In the genomic region with DNA sequence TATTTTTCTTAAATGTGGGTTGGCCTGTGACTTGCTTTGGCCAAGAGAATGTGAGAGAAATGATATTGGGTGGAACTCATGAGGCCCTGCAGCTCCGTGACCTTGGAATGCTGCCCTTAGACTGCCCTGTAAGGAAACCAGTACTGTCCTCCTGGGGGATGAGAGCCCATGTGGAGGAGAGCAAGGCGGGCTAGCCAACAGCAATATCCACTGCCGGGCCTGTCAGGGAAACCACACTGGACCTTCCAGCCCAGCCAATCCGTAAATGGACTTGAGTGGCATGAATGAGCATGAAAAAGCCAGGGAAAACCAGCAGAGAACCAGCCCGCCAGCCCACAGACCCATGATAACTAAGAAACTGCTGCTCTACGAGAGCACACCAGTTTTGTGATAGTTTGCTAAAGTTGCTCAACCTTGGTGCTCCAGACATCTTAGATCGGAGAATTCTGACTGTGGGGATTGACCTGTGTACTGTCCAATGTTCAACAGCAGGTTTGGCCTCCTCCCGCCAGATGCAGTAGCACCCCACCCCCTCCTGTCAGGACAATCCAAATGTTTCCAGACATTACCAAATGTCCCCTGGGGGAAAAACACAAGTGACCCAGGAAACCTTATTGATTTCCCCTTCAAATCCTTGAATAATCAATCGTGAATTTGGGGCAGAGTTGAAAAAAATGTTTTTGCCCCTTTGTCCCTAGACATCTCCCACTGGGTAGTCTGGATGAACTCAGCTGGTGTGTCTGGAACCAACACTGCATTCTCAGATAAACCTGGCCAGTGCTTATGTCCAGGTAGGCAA, we compare ENCODE assay signal across 25 cellular contexts. TPM values are rescaled to one million over a fixed set of nuclear protein-coding genes. Genes with fewer than 3 reads are reported as not detected.
DNase-seq lines count a peak whose midpoint lies in the region; ATAC-seq, FAIRE-seq and TF ChIP-seq lines count a peak whose summit lies in the region.
"Had no signal": no experiment of that assay in that cellular context is flagged by ENCODE, and none has a peak within 500 bp of the region (broad histone marks: within the 10 kb centered on the region; RNA-seq: fewer than 3 reads in every experiment).

No MANE protein-coding gene starts in this region.

- H3K4me3 ChIP-seq in mesenchymal stem cell (ENCODE audit: insufficient read depth in 1 of 2, low read depth in 1 of 2, low read length in 2 of 2) (no peak overlapping the region), sigmoid colon (no peak overlapping the region)

- peaks cover 6% of the 10 kb centered on the region for H3K9me3 ChIP-seq in mesenchymal stem cell (ENCODE audit: control insufficient read depth, low read length)
- peaks cover 0 to 6% (median 3%) of the 10 kb centered on the region in 4 donors for H3K9me3 ChIP-seq in sigmoid colon

- peaks cover 3% of the 10 kb centered on the region for H3K79me1 ChIP-seq in mesenchymal stem cell (replicated peaks; ENCODE audit: low read length, poor library complexity, severe bottlenecking)

- H3K4me2 ChIP-seq in mesenchymal stem cell (ENCODE audit: low read length, poor library complexity, severe bottlenecking) = no peak overlapping the region
- H3K4me2 ChIP-seq: KMS-11 had no signal

- no peak overlapping the region for H4K8ac ChIP-seq in mesenchymal stem cell (ENCODE audit: low read length)

- no peak for TF ChIP-seq CTCF in glutamatergic neuron (IDR thresholded peaks at IDR 0.05; ENCODE audit: partially characterized antibody, unreplicated experiment)
- no peak for TF ChIP-seq CTCF in sigmoid colon (IDR thresholded peaks at IDR 0.05)

- no peak overlapping the region for H3K4ac ChIP-seq in mesenchymal stem cell (ENCODE audit: low read depth in 1 of 2, low read length in 2 of 2)

- H3K27me3 ChIP-seq in mesenchymal stem cell (ENCODE audit: control insufficient read depth in 1 of 2, insufficient read depth in 1 of 2, low read length in 2 of 2) (no peaks in the 10 kb centered on the region), sigmoid colon (peaks cover 0 to 4% (median 0%) of the 10 kb centered on the region in 3 donors)

- H3K27ac Mint-ChIP-seq in glutamatergic neuron (ENCODE audit: unreplicated experiment) = peak overlapping the region; percentile 55
- H3K27ac Mint-ChIP-seq: B cell had no signal

- intact Hi-C loops in sigmoid colon (cut with DNase I) = no loop called here

- peaks cover 6% of the 10 kb centered on the region for H3K36me3 Mint-ChIP-seq in glutamatergic neuron (ENCODE audit: unreplicated experiment)
- H3K36me3 Mint-ChIP-seq: IgD-negative memory B cell had no signal

- peaks cover 15% of the 10 kb centered on the region for H3K4me1 ChIP-seq in mesenchymal stem cell (ENCODE audit: control insufficient read depth, insufficient read depth, low read depth, low read length)
- H3K4me1 ChIP-seq in sigmoid colon = peaks cover 0 to 11% (median 9%) of the 10 kb centered on the region in 4 donors

- H2BK12ac ChIP-seq in mesenchymal stem cell (ENCODE audit: low read length in 2 of 2) = no peak overlapping the region

- H3K27ac ChIP-seq in mesenchymal stem cell (ENCODE audit: low read length, poor library complexity, severe bottlenecking) = no peak overlapping the region
- H3K27ac ChIP-seq in sigmoid colon = no peak overlapping the region
- H3K27ac ChIP-seq: 22Rv1, C4-2B, KMS-11, RWPE1 had no signal

- H4K91ac ChIP-seq in mesenchymal stem cell (ENCODE audit: low read length) = no peak overlapping the region

- no peak for TF ChIP-seq EP300 in sigmoid colon (IDR thresholded peaks at IDR 0.05)

- peak overlapping the region; percentile 98 for H2AK5ac ChIP-seq in mesenchymal stem cell (ENCODE audit: low read length, severe bottlenecking)

- H3K36me3 ChIP-seq in mesenchymal stem cell (ENCODE audit: control insufficient read depth in 1 of 2, insufficient read depth in 2 of 2, low read depth in 1 of 2, low read length in 2 of 2) (peaks cover 0 to 3% of the 10 kb centered on the region in 2 experiments), sigmoid colon (no peaks in the 10 kb centered on the region)

- H2AFZ ChIP-seq in mesenchymal stem cell (ENCODE audit: low read depth, low read length) = no peak overlapping the region

- no peak for TF ChIP-seq POLR2A in sigmoid colon (IDR thresholded peaks at IDR 0.05)

- H3K27me3 Mint-ChIP-seq in glutamatergic neuron (ENCODE audit: unreplicated experiment) = no peaks in the 10 kb centered on the region
- H3K27me3 Mint-ChIP-seq: IgD-negative memory B cell had no signal

- FAIRE-seq in frontal cortex (lab: Jason Lieb, UNC) = no peak

- peak; percentile 47 for DNase-seq in activated CD8-positive, alpha-beta memory T cell treated with anti-CD3 and anti-CD28 coated beads for 24 hours
- DNase-seq in activated CD8-positive, alpha-beta memory T cell treated with anti-CD3 and anti-CD28 coated beads, Interleukin-2, amount 50 U/mL, for 48 hours = no peak
- no peak for DNase-seq in glutamatergic neuron
- DNase-seq in mesenchymal stem cell = no peak
- peak; percentile 25 for DNase-seq in sigmoid colon
- no peak for DNase-seq in amniotic stem cell (lab: John Stamatoyannopoulos, UW)
- no peak for DNase-seq in frontal cortex (ENCODE audit: low spot score in 2 of 2)
- DNase-seq: CD8-positive, alpha-beta memory T cell; H9; NCI-H1092; NCI-H1417 treated with DMSO at 0.1 percent for 48 hours; NCI-H1694 treated with DMSO at 0.1 percent for 48 hours; NCI-H2081; NCI-H2227 treated with DMSO at 0.1 percent for 48 hours; NCI-H526 treated with DMSO at 0.1 percent for 48 hours; SHP77 had no signal

- H3K18ac ChIP-seq in mesenchymal stem cell (ENCODE audit: low read depth in 1 of 2, low read length in 2 of 2) = no peak overlapping the region

- H2BK15ac ChIP-seq in mesenchymal stem cell (ENCODE audit: low read depth, poor library complexity, severe bottlenecking) = no peak overlapping the region

- H3K4me3 Mint-ChIP-seq in glutamatergic neuron (ENCODE audit: unreplicated experiment) = no peak overlapping the region
- H3K4me3 Mint-ChIP-seq: B cell; CD8-positive, alpha-beta memory T cell; H9; IgD-negative memory B cell had no signal

- ATAC-seq in HG03025 (IDR thresholded peaks at IDR 0.05; ENCODE audit: low FRiP score, unreplicated experiment) = no peak
- ATAC-seq: Panc1 had no signal

- peaks cover 18% of the 10 kb centered on the region for H3K4me1 Mint-ChIP-seq in glutamatergic neuron (ENCODE audit: low read depth, unreplicated experiment)

- H3K14ac ChIP-seq in mesenchymal stem cell (ENCODE audit: low read length in 2 of 2) = no peak overlapping the region

- H2BK120ac ChIP-seq in mesenchymal stem cell (ENCODE audit: low read depth, low read length) = no peak overlapping the region

- H3K23ac ChIP-seq in mesenchymal stem cell (ENCODE audit: low read length in 2 of 2) = no peak overlapping the region

- H3K9ac ChIP-seq in mesenchymal stem cell (ENCODE audit: low read length) = no peak overlapping the region
- H3K9ac ChIP-seq: KMS-11 had no signal

- no peak overlapping the region for H2BK5ac ChIP-seq in mesenchymal stem cell (ENCODE audit: low read depth, low read length, poor library complexity, severe bottlenecking)

- 91% methylated on average over 9 of the region's 9 CpGs for WGBS in mesenchymal stem cell
- WGBS in sigmoid colon, 2 donors = 96 to 98% methylated on average over 9 of the region's 9 CpGs

- peaks cover 8% of the 10 kb centered on the region for H3K9me3 Mint-ChIP-seq in glutamatergic neuron (ENCODE audit: unreplicated experiment)
- H3K9me3 Mint-ChIP-seq: IgD-negative memory B cell had no signal

RNA-seq across cellular contexts. Expression of gene ALPK2, which starts 27.2 kb away (rescaled TPM):
- 0.37 TPM for total RNA-seq in glutamatergic neuron (ENCODE audit: unreplicated experiment)
- 7.2 TPM for polyA plus RNA-seq in mesenchymal stem cell (2013, experiment 1 of 2)
- polyA plus RNA-seq in mesenchymal stem cell (2013, experiment 2 of 2) = 7.0 TPM
- 1 to 10 TPM in 1 of 4 donors, under 1 TPM in 2, not detected in 1; 0.36 to 2.0 (median 0.55) TPM for total RNA-seq in sigmoid colon
- 1 to 10 TPM in 1 of 3 donors, not detected in 2; 1.5 TPM for polyA plus RNA-seq in sigmoid colon
- not detected for total RNA-seq in frontal cortex
- total RNA-seq: SK-MEL-5 had no signal
- polyA plus RNA-seq: IgD-negative memory B cell had no signal

Comparison
In these comparisons a context has a peak if more than half of its experiments do, and no peak if none do; other contexts are left out.
1. DNase-seq: peak in activated CD8-positive, alpha-beta memory T cell treated with anti-CD3 and anti-CD28 coated beads for 24 hours (single experiment) and sigmoid colon (single experiment); none in activated CD8-positive, alpha-beta memory T cell treated with anti-CD3 and anti-CD28 coated beads, Interleukin-2, amount 50 U/mL, for 48 hours (single experiment), glutamatergic neuron (single experiment), mesenchymal stem cell (single experiment), amniotic stem cell (single experiment) and frontal cortex (0 of 2).